Comparison of ENCODE assay signal across 1 cellular context in genomic region chr2:230924470-230925341, GRCh38.
TF ChIP-seq lines count a peak whose summit lies in the region.

A gene with protein sequence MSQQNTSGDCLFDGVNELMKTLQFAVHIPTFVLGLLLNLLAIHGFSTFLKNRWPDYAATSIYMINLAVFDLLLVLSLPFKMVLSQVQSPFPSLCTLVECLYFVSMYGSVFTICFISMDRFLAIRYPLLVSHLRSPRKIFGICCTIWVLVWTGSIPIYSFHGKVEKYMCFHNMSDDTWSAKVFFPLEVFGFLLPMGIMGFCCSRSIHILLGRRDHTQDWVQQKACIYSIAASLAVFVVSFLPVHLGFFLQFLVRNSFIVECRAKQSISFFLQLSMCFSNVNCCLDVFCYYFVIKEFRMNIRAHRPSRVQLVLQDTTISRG (minus strand): TSS chr2:230925242. CDS start chr2:230910962, 14,280 bp downstream.

TF ChIP-seq in GM12878, 131 proteins besides CTCF, POLR2A, EP300 and RAD21 (continued from another document):
- TF ChIP-seq BACH1 (IDR thresholded peaks at IDR 0.05; ENCODE audit: borderline replicate concordance), result no peak; the same call in 1 of the 2 replicates
- TF ChIP-seq RELB (IDR thresholded peaks at IDR 0.05; ENCODE audit: low read depth), result peak; percentile 54; the same call in 1 of the 2 replicates
- TF ChIP-seq, protein P1, sequence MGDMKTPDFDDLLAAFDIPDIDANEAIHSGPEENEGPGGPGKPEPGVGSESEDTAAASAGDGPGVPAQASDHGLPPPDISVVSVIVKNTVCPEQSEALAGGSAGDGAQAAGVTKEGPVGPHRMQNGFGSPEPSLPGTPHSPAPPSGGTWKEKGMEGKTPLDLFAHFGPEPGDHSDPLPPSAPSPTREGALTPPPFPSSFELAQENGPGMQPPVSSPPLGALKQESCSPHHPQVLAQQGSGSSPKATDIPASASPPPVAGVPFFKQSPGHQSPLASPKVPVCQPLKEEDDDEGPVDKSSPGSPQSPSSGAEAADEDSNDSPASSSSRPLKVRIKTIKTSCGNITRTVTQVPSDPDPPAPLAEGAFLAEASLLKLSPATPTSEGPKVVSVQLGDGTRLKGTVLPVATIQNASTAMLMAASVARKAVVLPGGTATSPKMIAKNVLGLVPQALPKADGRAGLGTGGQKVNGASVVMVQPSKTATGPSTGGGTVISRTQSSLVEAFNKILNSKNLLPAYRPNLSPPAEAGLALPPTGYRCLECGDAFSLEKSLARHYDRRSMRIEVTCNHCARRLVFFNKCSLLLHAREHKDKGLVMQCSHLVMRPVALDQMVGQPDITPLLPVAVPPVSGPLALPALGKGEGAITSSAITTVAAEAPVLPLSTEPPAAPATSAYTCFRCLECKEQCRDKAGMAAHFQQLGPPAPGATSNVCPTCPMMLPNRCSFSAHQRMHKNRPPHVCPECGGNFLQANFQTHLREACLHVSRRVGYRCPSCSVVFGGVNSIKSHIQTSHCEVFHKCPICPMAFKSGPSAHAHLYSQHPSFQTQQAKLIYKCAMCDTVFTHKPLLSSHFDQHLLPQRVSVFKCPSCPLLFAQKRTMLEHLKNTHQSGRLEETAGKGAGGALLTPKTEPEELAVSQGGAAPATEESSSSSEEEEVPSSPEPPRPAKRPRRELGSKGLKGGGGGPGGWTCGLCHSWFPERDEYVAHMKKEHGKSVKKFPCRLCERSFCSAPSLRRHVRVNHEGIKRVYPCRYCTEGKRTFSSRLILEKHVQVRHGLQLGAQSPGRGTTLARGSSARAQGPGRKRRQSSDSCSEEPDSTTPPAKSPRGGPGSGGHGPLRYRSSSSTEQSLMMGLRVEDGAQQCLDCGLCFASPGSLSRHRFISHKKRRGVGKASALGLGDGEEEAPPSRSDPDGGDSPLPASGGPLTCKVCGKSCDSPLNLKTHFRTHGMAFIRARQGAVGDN (IDR thresholded peaks at IDR 0.05), result peak; percentile 12; the same call in 1 of the 2 replicates
- 0 out of 2 replicates have a peak, but pooled peaks have one; percentile 47 for TF ChIP-seq RAD51 (IDR thresholded peaks at IDR 0.05)
- peak; percentile 81; the same call in 1 of the 2 replicates for TF ChIP-seq POLR2AphosphoS5 (IDR thresholded peaks at IDR 0.05; ENCODE audit: low read length)
- TF ChIP-seq ZBTB11 (CRISPR knock-in tag; IDR thresholded peaks at IDR 0.05), result no peak
- no peak for TF ChIP-seq RELA (IDR thresholded peaks at IDR 0.05; ENCODE audit: borderline replicate concordance, partially characterized antibody)
- TF ChIP-seq MXI1 (IDR thresholded peaks at IDR 0.05; ENCODE audit: low read depth, low read length), result peak; percentile 69
- TF ChIP-seq EGR1 (IDR thresholded peaks at IDR 0.05; ENCODE audit: borderline replicate concordance in 1 of 2, low read depth in 2 of 2, low read length in 2 of 2), result peak in 1 of 2 experiments; percentile 34; a peak in 1 of 3 replicates
- peak in 1 of 2 experiments; percentile 88; a peak in 2 of 4 replicates for TF ChIP-seq ETV6 (conservative IDR thresholded peaks at IDR 0.05 in 1 of 2, IDR thresholded peaks at IDR 0.05 in 1 of 2; ENCODE audit: borderline replicate concordance in 1 of 2, low read depth in 1 of 2)
- TF ChIP-seq, protein P2, sequence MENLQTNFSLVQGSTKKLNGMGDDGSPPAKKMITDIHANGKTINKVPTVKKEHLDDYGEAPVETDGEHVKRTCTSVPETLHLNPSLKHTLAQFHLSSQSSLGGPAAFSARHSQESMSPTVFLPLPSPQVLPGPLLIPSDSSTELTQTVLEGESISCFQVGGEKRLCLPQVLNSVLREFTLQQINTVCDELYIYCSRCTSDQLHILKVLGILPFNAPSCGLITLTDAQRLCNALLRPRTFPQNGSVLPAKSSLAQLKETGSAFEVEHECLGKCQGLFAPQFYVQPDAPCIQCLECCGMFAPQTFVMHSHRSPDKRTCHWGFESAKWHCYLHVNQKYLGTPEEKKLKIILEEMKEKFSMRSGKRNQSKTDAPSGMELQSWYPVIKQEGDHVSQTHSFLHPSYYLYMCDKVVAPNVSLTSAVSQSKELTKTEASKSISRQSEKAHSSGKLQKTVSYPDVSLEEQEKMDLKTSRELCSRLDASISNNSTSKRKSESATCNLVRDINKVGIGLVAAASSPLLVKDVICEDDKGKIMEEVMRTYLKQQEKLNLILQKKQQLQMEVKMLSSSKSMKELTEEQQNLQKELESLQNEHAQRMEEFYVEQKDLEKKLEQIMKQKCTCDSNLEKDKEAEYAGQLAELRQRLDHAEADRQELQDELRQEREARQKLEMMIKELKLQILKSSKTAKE (IDR thresholded peaks at IDR 0.05; ENCODE audit: low read depth, poor library complexity, severe bottlenecking), result no peak
- TF ChIP-seq JUND (IDR thresholded peaks at IDR 0.05; ENCODE audit: low read depth, low read length), result 0 out of 2 replicates have a peak, but pooled peaks have one; percentile 31
- TF ChIP-seq RBBP5 (conservative IDR thresholded peaks at IDR 0.05), result no peak
- peak; percentile 62 for TF ChIP-seq BCL3 (IDR thresholded peaks at IDR 0.05; ENCODE audit: borderline replicate concordance, insufficient read depth, low read depth, low read length, poor library complexity, severe bottlenecking)
- TF ChIP-seq SIX5 (IDR thresholded peaks at IDR 0.05; ENCODE audit: low read depth, low read length, severe bottlenecking), result no peak
- no peak for TF ChIP-seq SIN3A (IDR thresholded peaks at IDR 0.05; ENCODE audit: low read depth, low read length)
- no peak for TF ChIP-seq ZNF622 (IDR thresholded peaks at IDR 0.05)
- 0 out of 4 replicates have a peak, but pooled peaks of 1 of the 2 experiments have one; percentile 22 for TF ChIP-seq SRF (IDR thresholded peaks at IDR 0.05; ENCODE audit: low read depth in 2 of 2, low read length in 2 of 2)
- no peak for TF ChIP-seq CHD4 (IDR thresholded peaks at IDR 0.05)
- TF ChIP-seq JUNB (IDR thresholded peaks at IDR 0.05), result peak; percentile 73; the same call in 1 of the 2 replicates
- TF ChIP-seq, protein P3, sequence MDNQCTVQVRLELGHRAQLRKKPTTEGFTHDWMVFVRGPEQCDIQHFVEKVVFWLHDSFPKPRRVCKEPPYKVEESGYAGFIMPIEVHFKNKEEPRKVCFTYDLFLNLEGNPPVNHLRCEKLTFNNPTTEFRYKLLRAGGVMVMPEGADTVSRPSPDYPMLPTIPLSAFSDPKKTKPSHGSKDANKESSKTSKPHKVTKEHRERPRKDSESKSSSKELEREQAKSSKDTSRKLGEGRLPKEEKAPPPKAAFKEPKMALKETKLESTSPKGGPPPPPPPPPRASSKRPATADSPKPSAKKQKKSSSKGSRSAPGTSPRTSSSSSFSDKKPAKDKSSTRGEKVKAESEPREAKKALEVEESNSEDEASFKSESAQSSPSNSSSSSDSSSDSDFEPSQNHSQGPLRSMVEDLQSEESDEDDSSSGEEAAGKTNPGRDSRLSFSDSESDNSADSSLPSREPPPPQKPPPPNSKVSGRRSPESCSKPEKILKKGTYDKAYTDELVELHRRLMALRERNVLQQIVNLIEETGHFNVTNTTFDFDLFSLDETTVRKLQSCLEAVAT (IDR thresholded peaks at IDR 0.05), result peak; percentile 68; the same call in 1 of the 2 replicates
